In the genomic region with DNA sequence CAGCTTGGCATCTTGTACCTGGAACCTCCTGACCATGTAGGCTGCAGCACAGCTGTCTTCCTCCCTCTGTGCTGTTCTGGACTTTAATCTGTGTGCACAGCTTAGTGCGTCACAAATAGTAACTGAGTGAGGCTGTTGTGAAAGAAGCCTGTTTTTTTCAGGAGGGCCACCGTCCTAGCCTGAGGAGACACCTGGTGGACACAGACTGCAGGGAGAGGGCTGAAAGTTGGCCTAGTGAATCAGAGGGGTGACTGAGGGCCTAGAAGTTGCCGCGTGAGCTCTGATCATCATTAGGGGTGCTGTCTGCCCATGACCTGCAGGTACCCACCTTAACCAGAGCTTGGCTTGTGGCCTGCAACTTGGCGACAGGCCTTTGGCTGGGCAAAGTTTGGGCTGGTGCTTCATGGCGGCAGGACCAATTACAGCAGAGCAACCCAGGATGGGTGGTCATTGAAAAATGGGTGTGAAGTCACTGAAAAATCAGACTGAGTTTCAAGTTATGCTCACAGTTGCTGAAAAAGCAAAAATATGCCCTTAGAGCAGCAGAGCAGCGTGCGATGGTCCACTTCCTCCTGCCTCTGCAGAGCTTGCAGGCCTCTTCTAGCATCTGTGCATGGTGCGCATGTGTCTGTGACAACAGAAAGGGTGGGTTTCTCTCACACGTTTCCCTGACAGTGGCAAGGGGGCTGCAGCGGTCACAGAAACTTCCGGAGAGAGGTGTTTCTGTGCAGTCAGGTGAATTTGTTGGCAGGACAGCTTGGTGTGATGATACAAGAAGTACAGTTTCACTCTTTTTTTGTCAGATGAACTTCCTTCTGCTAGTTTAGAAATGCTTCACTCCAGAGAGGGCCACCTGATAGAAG, we compare ENCODE assay signal across 9 cellular contexts. TPM values are rescaled to one million over a fixed set of nuclear protein-coding genes. Genes with fewer than 3 reads are reported as not detected.
DNase-seq lines count a peak whose midpoint lies in the region; ATAC-seq and TF ChIP-seq lines count a peak whose summit lies in the region.
"Had no signal": no experiment of that assay in that cellular context is flagged by ENCODE, and none has a peak within 500 bp of the region (broad histone marks: within the 10 kb centered on the region; RNA-seq: fewer than 3 reads in every experiment).

No MANE protein-coding gene starts in this region.

- peak overlapping the region; percentile 46 to 80 (median 70) for H3K27ac ChIP-seq in Peyer's patch

- no peak for TF ChIP-seq POLR2A in Peyer's patch (IDR thresholded peaks at IDR 0.05)

- DNase-seq in Peyer's patch (peak; percentile 57 to 79 (median 74)), progenitor cell of endocrine pancreas (ENCODE audit: low spot score, unreplicated experiment) (no peak), NCI-H2107 (lab: John Stamatoyannopoulos, UW) (no peak), MV-4-11 (lab: John Stamatoyannopoulos, UW) (no peak)
- DNase-seq in activated naive CD4-positive, alpha-beta T cell treated with Interleukin-2 at 50 U/mL for 16 hours: no peak

- ATAC-seq in GM18867 (IDR thresholded peaks at IDR 0.05; ENCODE audit: unreplicated experiment) (peak; percentile 53), HG02642 (IDR thresholded peaks at IDR 0.05; ENCODE audit: poor library complexity, unreplicated experiment) (peak; percentile 61)
- ATAC-seq in activated T-helper 17 cell treated with anti-CD3 and anti-CD28 coated beads, Interleukin-2, amount 50 U/mL, for 72 hours (replicated peaks): no peak

- no peaks in the 10 kb centered on the region for H3K4me1 Mint-ChIP-seq in progenitor cell of endocrine pancreas (ENCODE audit: low read depth)
- no peaks in the 10 kb centered on the region for H3K4me1 Mint-ChIP-seq in activated T-helper 17 cell treated with anti-CD3 and anti-CD28 coated beads, Interleukin-2, amount 50 U/mL, for 72 hours

- no peak overlapping the region for H3K4me3 ChIP-seq in Peyer's patch
- H3K4me3 ChIP-seq: smooth muscle cell had no signal

- H3K27me3 ChIP-seq in Peyer's patch: peaks cover 0 to 11% of the 10 kb centered on the region in 2 donors

- H3K9me3 Mint-ChIP-seq in progenitor cell of endocrine pancreas (ENCODE audit: low read depth): no peaks in the 10 kb centered on the region
- no peaks in the 10 kb centered on the region for H3K9me3 Mint-ChIP-seq in activated T-helper 17 cell treated with anti-CD3 and anti-CD28 coated beads, Interleukin-2, amount 50 U/mL, for 72 hours

- no peaks in the 10 kb centered on the region for H3K36me3 Mint-ChIP-seq in progenitor cell of endocrine pancreas (ENCODE audit: insufficient read depth)
- peaks cover 7% of the 10 kb centered on the region for H3K36me3 Mint-ChIP-seq in activated T-helper 17 cell treated with anti-CD3 and anti-CD28 coated beads, Interleukin-2, amount 50 U/mL, for 72 hours (ENCODE audit: low read depth)

- H3K36me3 ChIP-seq in Peyer's patch: no peaks in the 10 kb centered on the region

- peaks cover 0 to 19% (median 4%) of the 10 kb centered on the region in 4 donors for H3K4me1 ChIP-seq in Peyer's patch

- no peaks in the 10 kb centered on the region for H3K9me3 ChIP-seq in Peyer's patch

- H3K27ac Mint-ChIP-seq in progenitor cell of endocrine pancreas: no peak overlapping the region
- H3K27ac Mint-ChIP-seq in activated T-helper 17 cell treated with anti-CD3 and anti-CD28 coated beads, Interleukin-2, amount 50 U/mL, for 72 hours: no peak overlapping the region

- TF ChIP-seq CTCF in Peyer's patch (IDR thresholded peaks at IDR 0.05): peak in 4 of 6 experiments; percentile 16 to 75 (median 68)
- peak; percentile 21 for TF ChIP-seq CTCF in progenitor cell of endocrine pancreas (IDR thresholded peaks at IDR 0.05; ENCODE audit: unreplicated experiment)

- H3K27me3 Mint-ChIP-seq in progenitor cell of endocrine pancreas: peaks cover 42% of the 10 kb centered on the region
- H3K27me3 Mint-ChIP-seq in activated T-helper 17 cell treated with anti-CD3 and anti-CD28 coated beads, Interleukin-2, amount 50 U/mL, for 72 hours: peaks cover 24% of the 10 kb centered on the region

- H3K4me3 Mint-ChIP-seq in progenitor cell of endocrine pancreas (ENCODE audit: low read depth): no peak overlapping the region
- no peak overlapping the region for H3K4me3 Mint-ChIP-seq in activated T-helper 17 cell treated with anti-CD3 and anti-CD28 coated beads, Interleukin-2, amount 50 U/mL, for 72 hours

RNA-seq across cellular contexts. Expression of gene GDF7, which starts 9.6 kb away (rescaled TPM):
- total RNA-seq in Peyer's patch (1 to 10 TPM in 1 of 4 donors, under 1 TPM in 3; 0.09 to 1.7 (median 0.38) TPM), progenitor cell of endocrine pancreas (0.16 and 0.17 TPM in 2 replicates)
- under 1 TPM; 0.02 to 0.48 TPM for total RNA-seq in activated T-helper 17 cell treated with anti-CD3 and anti-CD28 coated beads, Interleukin-2, amount 50 U/mL, for 72 hours

RNA-seq across cellular contexts. Expression of gene HS1BP3, which starts 25.7 kb away (rescaled TPM):
- total RNA-seq in Peyer's patch (10 to 100 TPM; 33.1 to 63.0 (median 41.0) TPM), progenitor cell of endocrine pancreas (15.9 and 16.5 TPM in 2 replicates)
- 10 to 100 TPM in 1 of 2 donors, 1 to 10 TPM in 1; 8.9 to 10.7 TPM for total RNA-seq in activated T-helper 17 cell treated with anti-CD3 and anti-CD28 coated beads, Interleukin-2, amount 50 U/mL, for 72 hours

Comparison
In these comparisons a context has a peak if more than half of its experiments do, and no peak if none do; other contexts are left out.
1. DNase-seq: peak in Peyer's patch (3 of 3); none in progenitor cell of endocrine pancreas (single experiment), NCI-H2107 (single experiment), MV-4-11 (single experiment) and activated naive CD4-positive, alpha-beta T cell treated with Interleukin-2 at 50 U/mL for 16 hours (single experiment).